16 cellular contexts compared by ENCODE assay signal in genomic region chr2:226733189-226733858, GRCh38.
DNase-seq lines count a peak whose midpoint lies in the region; ATAC-seq, FAIRE-seq and TF ChIP-seq lines count a peak whose summit lies in the region.
"Had no signal": no experiment of that assay in that cellular context is flagged by ENCODE, and none has a peak within 500 bp of the region (broad histone marks: within the 10 kb centered on the region; RNA-seq: fewer than 3 reads in every experiment).

No MANE protein-coding gene starts in this region.

- H2BK12ac ChIP-seq in mesenchymal stem cell (ENCODE audit: low read length in 2 of 2) = no peak overlapping the region

- no peak overlapping the region for H3K23ac ChIP-seq in mesenchymal stem cell (ENCODE audit: low read length in 2 of 2)

- no peaks in the 10 kb centered on the region for H3K9me3 Mint-ChIP-seq in endothelial cell (ENCODE audit: unreplicated experiment)
- H3K9me3 Mint-ChIP-seq: nephron had no signal

- H3K4me3 Mint-ChIP-seq in endothelial cell (ENCODE audit: unreplicated experiment) = no peak overlapping the region
- H3K4me3 Mint-ChIP-seq in T-helper 17 cell = no peak overlapping the region
- H3K4me3 Mint-ChIP-seq: nephron had no signal

- no peaks in the 10 kb centered on the region for H3K27me3 Mint-ChIP-seq in endothelial cell (ENCODE audit: unreplicated experiment)
- H3K27me3 Mint-ChIP-seq in T-helper 17 cell = peaks cover 2% of the 10 kb centered on the region

- H3K79me1 ChIP-seq in mesenchymal stem cell (replicated peaks; ENCODE audit: low read length, poor library complexity, severe bottlenecking) = peaks cover 17% of the 10 kb centered on the region

- FAIRE-seq in D721Med (lab: Jason Lieb, UNC) = no peak

- H3K4me3 ChIP-seq in esophagus muscularis mucosa = no peak overlapping the region
- H3K4me3 ChIP-seq in mesenchymal stem cell (ENCODE audit: insufficient read depth in 1 of 2, low read depth in 1 of 2, low read length in 2 of 2) = no peak overlapping the region
- no peak overlapping the region for H3K4me3 ChIP-seq in MM.1S (ENCODE audit: low read length)
- H3K4me3 ChIP-seq: coronary artery, skin epidermis, thyroid gland had no signal

- no peaks in the 10 kb centered on the region for H3K79me2 ChIP-seq in MM.1S (ENCODE audit: low read length)

- peak; percentile 71 for ATAC-seq in GM18508 (IDR thresholded peaks at IDR 0.05; ENCODE audit: insufficient read depth, unreplicated experiment)
- peak; percentile 56 for ATAC-seq in HG02938 (IDR thresholded peaks at IDR 0.05; ENCODE audit: unreplicated experiment)
- ATAC-seq in T-helper 17 cell = no peak

- H2BK5ac ChIP-seq in mesenchymal stem cell (ENCODE audit: low read depth, low read length, poor library complexity, severe bottlenecking) = no peak overlapping the region

- H3K9me3 ChIP-seq in esophagus muscularis mucosa (no peaks in the 10 kb centered on the region), mesenchymal stem cell (ENCODE audit: control insufficient read depth, low read length) (no peaks in the 10 kb centered on the region), MM.1S (replicated peaks; ENCODE audit: insufficient read depth, low read length) (no peaks in the 10 kb centered on the region), T-helper 17 cell (ENCODE audit: control insufficient read depth, low read length, poor library complexity, severe bottlenecking) (no peaks in the 10 kb centered on the region)
- H3K9me3 ChIP-seq: thyroid gland had no signal

- peak overlapping the region in 1 of 2 experiments; percentile 9 for H3K18ac ChIP-seq in mesenchymal stem cell (ENCODE audit: low read depth in 1 of 2, low read length in 2 of 2)

- no peaks in the 10 kb centered on the region for H4K20me1 ChIP-seq in MM.1S (ENCODE audit: insufficient read depth, low read length)

- H3K4me1 ChIP-seq in esophagus muscularis mucosa (peaks cover 0 to 9% (median 3%) of the 10 kb centered on the region in 4 donors), mesenchymal stem cell (ENCODE audit: control insufficient read depth, insufficient read depth, low read depth, low read length) (peaks cover 6% of the 10 kb centered on the region), MM.1S (ENCODE audit: low read length) (no peaks in the 10 kb centered on the region)

- no peaks in the 10 kb centered on the region for H3K9me2 ChIP-seq in MM.1S (replicated peaks; ENCODE audit: insufficient read depth, low read length)

- H3K27ac ChIP-seq in esophagus muscularis mucosa (replicated peaks in 1 of 4) (no peak overlapping the region), mesenchymal stem cell (ENCODE audit: low read length, poor library complexity, severe bottlenecking) (peak overlapping the region; percentile 76), MM.1S (ENCODE audit: low read length) (no peak overlapping the region)
- H3K27ac ChIP-seq: coronary artery, skin epidermis had no signal

- 83% methylated on average over 6 of the region's 6 CpGs for WGBS in esophagus muscularis mucosa
- WGBS in mesenchymal stem cell = 90% methylated on average over 6 of the region's 6 CpGs

- no peaks in the 10 kb centered on the region for H3F3A ChIP-seq in MM.1S (ENCODE audit: insufficient read depth, low read length)

- H2BK15ac ChIP-seq in mesenchymal stem cell (ENCODE audit: low read depth, poor library complexity, severe bottlenecking) = no peak overlapping the region

- no peaks in the 10 kb centered on the region for H3K4me1 Mint-ChIP-seq in endothelial cell (ENCODE audit: unreplicated experiment)
- no peaks in the 10 kb centered on the region for H3K4me1 Mint-ChIP-seq in T-helper 17 cell

- peak overlapping the region in 1 of 2 experiments; percentile 28 for H3K4ac ChIP-seq in mesenchymal stem cell (ENCODE audit: low read depth in 1 of 2, low read length in 2 of 2)

- intact Hi-C loops in esophagus muscularis mucosa (cut with DNase I) = no loop called here

- TF ChIP-seq EP300 in esophagus muscularis mucosa (IDR thresholded peaks at IDR 0.05) = no peak

- TF ChIP-seq CTCF in esophagus muscularis mucosa (IDR thresholded peaks at IDR 0.05) (no peak), MM.1S (IDR thresholded peaks at IDR 0.05; ENCODE audit: low read length) (no peak), endothelial cell (IDR thresholded peaks at IDR 0.05; ENCODE audit: unreplicated experiment) (no peak), D721Med (IDR thresholded peaks at IDR 0.05; ENCODE audit: insufficient read depth, missing control alignments) (no peak)

- no peak for TF ChIP-seq POLR2A in esophagus muscularis mucosa (IDR thresholded peaks at IDR 0.05; ENCODE audit: low read depth)

- H2AK5ac ChIP-seq in mesenchymal stem cell (ENCODE audit: low read length, severe bottlenecking) = no peak overlapping the region

- peak overlapping the region; percentile 34 for H4K91ac ChIP-seq in mesenchymal stem cell (ENCODE audit: low read length)

- H3K14ac ChIP-seq in mesenchymal stem cell (ENCODE audit: low read length in 2 of 2) = no peak overlapping the region

- peak overlapping the region; percentile 61 for H2BK120ac ChIP-seq in mesenchymal stem cell (ENCODE audit: low read depth, low read length)

- no peak overlapping the region for H4K8ac ChIP-seq in mesenchymal stem cell (ENCODE audit: low read length)

- no peak overlapping the region for H3K27ac Mint-ChIP-seq in endothelial cell (ENCODE audit: unreplicated experiment)
- H3K27ac Mint-ChIP-seq in T-helper 17 cell = no peak overlapping the region
- H3K27ac Mint-ChIP-seq: nephron had no signal

- no peaks in the 10 kb centered on the region for H3K27me3 ChIP-seq in esophagus muscularis mucosa
- no peaks in the 10 kb centered on the region for H3K27me3 ChIP-seq in mesenchymal stem cell (ENCODE audit: control insufficient read depth in 1 of 2, insufficient read depth in 1 of 2, low read length in 2 of 2)
- H3K27me3 ChIP-seq in MM.1S (replicated peaks; ENCODE audit: insufficient read depth, low read length) = no peaks in the 10 kb centered on the region
- H3K27me3 ChIP-seq: thyroid gland had no signal

- peaks cover 0 to 5% (median 0%) of the 10 kb centered on the region in 4 donors for H3K36me3 ChIP-seq in esophagus muscularis mucosa
- peaks cover 3 to 53% of the 10 kb centered on the region in 2 experiments for H3K36me3 ChIP-seq in mesenchymal stem cell (ENCODE audit: control insufficient read depth in 1 of 2, insufficient read depth in 2 of 2, low read depth in 1 of 2, low read length in 2 of 2)
- H3K36me3 ChIP-seq in MM.1S (replicated peaks; ENCODE audit: insufficient read depth, low read length) = no peaks in the 10 kb centered on the region

- no peak overlapping the region for H3K9ac ChIP-seq in mesenchymal stem cell (ENCODE audit: low read length)
- H3K9ac ChIP-seq in MM.1S (ENCODE audit: low read length) = no peak overlapping the region

- H3K36me3 Mint-ChIP-seq in endothelial cell (ENCODE audit: low read depth, unreplicated experiment) (no peaks in the 10 kb centered on the region), T-helper 17 cell (ENCODE audit: low read depth) (no peaks in the 10 kb centered on the region)

- peak; percentile 64 for DNase-seq in esophagus muscularis mucosa (ENCODE audit: extremely low spot score)
- no peak for DNase-seq in mesenchymal stem cell
- DNase-seq in MM.1S = no peak
- no peak for DNase-seq in endothelial cell (ENCODE audit: low spot score)
- DNase-seq in T-helper 17 cell = no peak
- DNase-seq in D721Med (ENCODE audit: insufficient read length, low spot score) = no peak
- DNase-seq: activated CD8-positive, alpha-beta memory T cell treated with anti-CD3 and anti-CD28 coated beads, Interleukin-2, amount 50 U/mL, for 48 hours; GDM1; NCI-H1436; SIG-M5 had no signal

- H2AFZ ChIP-seq in mesenchymal stem cell (ENCODE audit: low read depth, low read length) = no peak overlapping the region
- no peak overlapping the region for H2AFZ ChIP-seq in MM.1S (ENCODE audit: low read length)

- no peak overlapping the region for H3K4me2 ChIP-seq in mesenchymal stem cell (ENCODE audit: low read length, poor library complexity, severe bottlenecking)
- no peak overlapping the region for H3K4me2 ChIP-seq in MM.1S (ENCODE audit: low read depth, low read length)
